In the genomic region with DNA sequence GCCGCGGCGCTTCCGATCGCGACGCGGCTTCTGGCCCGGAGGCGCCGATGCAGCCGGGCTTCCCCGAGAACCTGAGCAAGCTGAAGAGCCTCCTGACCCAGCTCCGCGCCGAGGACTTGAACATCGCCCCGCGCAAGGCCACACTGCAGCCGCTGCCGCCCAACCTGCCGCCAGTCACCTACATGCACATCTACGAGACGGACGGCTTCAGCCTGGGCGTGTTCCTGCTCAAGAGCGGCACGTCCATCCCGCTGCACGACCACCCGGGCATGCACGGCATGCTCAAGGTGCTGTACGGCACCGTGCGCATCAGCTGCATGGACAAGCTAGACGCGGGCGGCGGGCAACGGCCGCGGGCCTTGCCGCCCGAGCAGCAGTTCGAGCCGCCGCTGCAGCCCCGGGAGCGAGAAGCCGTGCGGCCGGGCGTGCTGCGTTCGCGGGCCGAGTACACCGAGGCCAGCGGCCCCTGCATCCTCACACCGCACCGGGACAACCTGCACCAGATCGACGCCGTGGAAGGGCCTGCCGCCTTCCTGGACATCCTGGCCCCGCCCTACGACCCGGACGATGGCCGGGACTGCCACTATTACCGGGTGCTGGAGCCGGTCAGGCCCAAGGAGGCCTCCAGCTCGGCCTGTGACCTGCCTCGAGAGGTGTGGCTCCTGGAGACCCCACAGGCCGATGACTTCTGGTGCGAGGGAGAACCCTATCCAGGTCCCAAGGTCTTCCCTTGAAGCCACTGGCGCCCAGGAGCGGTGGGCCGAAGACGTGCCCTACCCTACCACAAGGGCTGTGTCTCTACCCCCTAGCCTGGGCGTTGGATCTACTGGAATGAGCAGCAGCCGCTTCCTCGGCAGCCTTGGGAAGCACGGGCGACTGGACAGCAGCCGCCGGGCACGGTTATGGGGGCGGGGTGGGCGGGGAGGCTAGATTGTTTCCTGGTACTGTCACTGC, we compare ENCODE assay signal across 8 cellular contexts. TPM values are rescaled to one million over a fixed set of nuclear protein-coding genes. Genes with fewer than 3 reads are reported as not detected.
DNase-seq lines count a peak whose midpoint lies in the region; ATAC-seq and TF ChIP-seq lines count a peak whose summit lies in the region.

No MANE protein-coding gene starts in this region.

- peak in 1 of 3 donors; percentile 79 for DNase-seq in CD4-positive, CD25-positive, alpha-beta regulatory T cell
- peak in 1 of 3 experiments; percentile 59 for DNase-seq in effector memory CD8-positive, alpha-beta T cell
- DNase-seq in mesothelial cell of epicardium (ENCODE audit: low spot score in 2 of 2, unreplicated experiment in 2 of 2) (peak in 1 of 2 experiments; percentile 53), thyroid gland (peak; percentile 35 to 61), NCI-H510A (lab: John Stamatoyannopoulos, UW) (no peak)

- peaks cover 14% of the 10 kb centered on the region for H3K27me3 Mint-ChIP-seq in CD4-positive, CD25-positive, alpha-beta regulatory T cell
- H3K27me3 Mint-ChIP-seq in effector memory CD8-positive, alpha-beta T cell, result peaks cover 4 to 6% of the 10 kb centered on the region in 2 donors
- H3K27me3 Mint-ChIP-seq in mesothelial cell of epicardium (ENCODE audit: low read depth), result peaks cover 3% of the 10 kb centered on the region

- H3K9me3 Mint-ChIP-seq in CD4-positive, CD25-positive, alpha-beta regulatory T cell, result no peaks in the 10 kb centered on the region
- H3K9me3 Mint-ChIP-seq in effector memory CD8-positive, alpha-beta T cell, result no peaks in the 10 kb centered on the region
- no peaks in the 10 kb centered on the region for H3K9me3 Mint-ChIP-seq in mesothelial cell of epicardium

- intact Hi-C loops in thyroid gland (cut with DNase I), result no loop called here

- H3K27me3 ChIP-seq in CD4-positive, CD25-positive, alpha-beta regulatory T cell (ENCODE audit: control insufficient read depth, insufficient read depth, low read length), result no peaks in the 10 kb centered on the region
- no peaks in the 10 kb centered on the region for H3K27me3 ChIP-seq in thyroid gland

- peaks cover 24 to 50% (median 41%) of the 10 kb centered on the region in 4 donors for H3K4me1 Mint-ChIP-seq in CD4-positive, CD25-positive, alpha-beta regulatory T cell
- peaks cover 20 to 44% of the 10 kb centered on the region in 2 donors for H3K4me1 Mint-ChIP-seq in effector memory CD8-positive, alpha-beta T cell (ENCODE audit: low read depth in 2 of 2)
- peaks cover 34% of the 10 kb centered on the region for H3K4me1 Mint-ChIP-seq in mesothelial cell of epicardium

- H3K27ac Mint-ChIP-seq in CD4-positive, CD25-positive, alpha-beta regulatory T cell, result peak overlapping the region; percentile 32 to 97 (median 69)
- H3K27ac Mint-ChIP-seq in effector memory CD8-positive, alpha-beta T cell, result peak overlapping the region; percentile 96 to 99
- H3K27ac Mint-ChIP-seq in mesothelial cell of epicardium, result peak overlapping the region; percentile 93

- peaks cover 36% of the 10 kb centered on the region for H3K4me1 ChIP-seq in CD4-positive, CD25-positive, alpha-beta regulatory T cell (ENCODE audit: control insufficient read depth, insufficient read depth, low read length, poor library complexity, severe bottlenecking)
- peaks cover 36 to 38% of the 10 kb centered on the region in 2 donors for H3K4me1 ChIP-seq in thyroid gland

- 6 to 9% methylated on average over 12 to 29 of the region's 90 CpGs for WGBS in thyroid gland, 2 donors

- peaks cover 12% of the 10 kb centered on the region for H3K36me3 ChIP-seq in CD4-positive, CD25-positive, alpha-beta regulatory T cell (ENCODE audit: control insufficient read depth, insufficient read depth, low read length)
- H3K36me3 ChIP-seq in thyroid gland, result no peaks in the 10 kb centered on the region

- TF ChIP-seq POLR2A in thyroid gland (IDR thresholded peaks at IDR 0.05), result no peak

- H3K27ac ChIP-seq in CD4-positive, CD25-positive, alpha-beta regulatory T cell (ENCODE audit: insufficient read depth, low read length, poor library complexity, severe bottlenecking), result peak overlapping the region; percentile 88
- peak overlapping the region; percentile 96 for H3K27ac ChIP-seq in thyroid gland

- ATAC-seq in CD4-positive, CD25-positive, alpha-beta regulatory T cell (ENCODE audit: low read depth in 2 of 2), result no peak
- peak; percentile 11 for ATAC-seq in GM19395 (IDR thresholded peaks at IDR 0.05; ENCODE audit: unreplicated experiment)
- ATAC-seq in HG03469 (IDR thresholded peaks at IDR 0.05; ENCODE audit: unreplicated experiment), result peak; percentile 5
- ATAC-seq in effector memory CD8-positive, alpha-beta T cell (replicated peaks), result no peak

- peaks cover 10% of the 10 kb centered on the region for H3K36me3 Mint-ChIP-seq in CD4-positive, CD25-positive, alpha-beta regulatory T cell
- peaks cover 25% of the 10 kb centered on the region for H3K36me3 Mint-ChIP-seq in effector memory CD8-positive, alpha-beta T cell (ENCODE audit: insufficient read depth)
- H3K36me3 Mint-ChIP-seq in mesothelial cell of epicardium, result no peaks in the 10 kb centered on the region

- peak overlapping the region; percentile 84 to 97 (median 94) for H3K4me3 Mint-ChIP-seq in CD4-positive, CD25-positive, alpha-beta regulatory T cell
- peak overlapping the region; percentile 87 to 98 for H3K4me3 Mint-ChIP-seq in effector memory CD8-positive, alpha-beta T cell
- H3K4me3 Mint-ChIP-seq in mesothelial cell of epicardium, result peak overlapping the region; percentile 90

- no peaks in the 10 kb centered on the region for H3K9me3 ChIP-seq in CD4-positive, CD25-positive, alpha-beta regulatory T cell (ENCODE audit: control insufficient read depth in 2 of 2, low read length in 2 of 2)
- H3K9me3 ChIP-seq in thyroid gland, result no peaks in the 10 kb centered on the region

- no peak for TF ChIP-seq CTCF in WI38 (IDR thresholded peaks at IDR 0.05; ENCODE audit: low read depth, low read length)
- no peak for TF ChIP-seq CTCF in mesothelial cell of epicardium (IDR thresholded peaks at IDR 0.05; ENCODE audit: unreplicated experiment)
- no peak for TF ChIP-seq CTCF in thyroid gland (IDR thresholded peaks at IDR 0.05)

- peak overlapping the region; percentile 71 for H3K4me3 ChIP-seq in CD4-positive, CD25-positive, alpha-beta regulatory T cell (ENCODE audit: low read depth, low read length)
- H3K4me3 ChIP-seq in WI38 (ENCODE audit: low read depth, low read length) (peak overlapping the region; percentile 79), thyroid gland (replicated peaks in 1 of 3) (peak overlapping the region; percentile 38 to 80 (median 72))

RNA-seq across cellular contexts. Expression of a gene that starts 0.9 kb away (rescaled TPM):
- 11.1 TPM for total RNA-seq in CD4-positive, CD25-positive, alpha-beta regulatory T cell
- polyA plus RNA-seq in CD4-positive, CD25-positive, alpha-beta regulatory T cell, result 1 to 10 TPM; 1.4 to 4.4 (median 2.1) TPM
- total RNA-seq in mesothelial cell of epicardium (20.1 to 21.0 TPM (median 20.3 TPM) in 3 replicates), thyroid gland (10 to 100 TPM; 21.8 to 29.7 (median 24.6) TPM)

RNA-seq across cellular contexts. Expression of a gene that starts 10.8 kb away (rescaled TPM):
- total RNA-seq in CD4-positive, CD25-positive, alpha-beta regulatory T cell, result 7.5 TPM
- polyA plus RNA-seq in CD4-positive, CD25-positive, alpha-beta regulatory T cell, result under 1 TPM; 0.13 to 0.61 (median 0.37) TPM
- total RNA-seq in mesothelial cell of epicardium, result 16.9 to 21.9 TPM (median 20.0 TPM) in 3 replicates
- 10 to 100 TPM in 1 of 4 donors, 1 to 10 TPM in 2, under 1 TPM in 1; 0.78 to 14.6 (median 2.9) TPM for total RNA-seq in thyroid gland

Comparison
In these comparisons a context has a peak if more than half of its experiments do, and no peak if none do; other contexts are left out.
1. ATAC-seq: peak in GM19395 (single experiment) and HG03469 (single experiment); none in CD4-positive, CD25-positive, alpha-beta regulatory T cell (0 of 2) and effector memory CD8-positive, alpha-beta T cell (single experiment).
2. Peak in every context shown above with its lines, with median percentiles within 50 percentile points of each other: H3K4me3 ChIP-seq, H3K27ac Mint-ChIP-seq and H3K4me3 Mint-ChIP-seq.